In genomic region chr10:99658622-99659030, GRCh38 we compare ENCODE assay signal across 8 cellular contexts. TPM values are rescaled to one million over a fixed set of nuclear protein-coding genes. Genes with fewer than 3 reads are reported as not detected.
A peak's percentile ranks its signal among the peaks of the same experiment; 100 is the strongest.
DNase-seq lines count a peak whose midpoint lies in the region; ATAC-seq, FAIRE-seq and TF ChIP-seq lines count a peak whose summit lies in the region.

No MANE protein-coding gene starts in this region.

- H3K9me3 ChIP-seq in hepatocyte (ENCODE audit: low read depth), result no peaks in the 10 kb centered on the region
- no peaks in the 10 kb centered on the region for H3K9me3 ChIP-seq in skeletal muscle satellite cell (replicated peaks; ENCODE audit: low read length)

- H3K4me3 ChIP-seq in hepatocyte, result peak overlapping the region; percentile 43
- peak overlapping the region; percentile 97 for H3K4me3 ChIP-seq in skeletal muscle satellite cell (ENCODE audit: low read length)

- H4K20me1 ChIP-seq in hepatocyte (ENCODE audit: insufficient read depth, poor library complexity, severe bottlenecking), result no peaks in the 10 kb centered on the region

- H3K9me3 Mint-ChIP-seq in activated naive CD8-positive, alpha-beta T cell (ENCODE audit: low read depth), result no peaks in the 10 kb centered on the region

- peaks cover 36% of the 10 kb centered on the region for H3K79me2 ChIP-seq in hepatocyte

- no peaks in the 10 kb centered on the region for H3K27me3 ChIP-seq in hepatocyte
- H3K27me3 ChIP-seq in skeletal muscle satellite cell (ENCODE audit: control insufficient read depth, insufficient read depth, low read length), result no peaks in the 10 kb centered on the region

- peak; percentile 5 for ATAC-seq in GM21447 (IDR thresholded peaks at IDR 0.05; ENCODE audit: unreplicated experiment)
- ATAC-seq in HG02642 (IDR thresholded peaks at IDR 0.05; ENCODE audit: poor library complexity, unreplicated experiment), result no peak

- H3K27ac ChIP-seq in hepatocyte, result peak overlapping the region; percentile 80

- TF ChIP-seq POLR2A in H54 (IDR thresholded peaks at IDR 0.05; ENCODE audit: low read depth, low read length), result no peak

- no peaks in the 10 kb centered on the region for H3K36me3 ChIP-seq in hepatocyte (replicated peaks; ENCODE audit: insufficient read depth, low read depth)
- peaks cover 20% of the 10 kb centered on the region for H3K36me3 ChIP-seq in skeletal muscle satellite cell (ENCODE audit: insufficient read depth, low read length)

- H3K4me2 ChIP-seq in hepatocyte (peak overlapping the region; percentile 81), skeletal muscle satellite cell (ENCODE audit: low read length) (peak overlapping the region; percentile 93)

- peak overlapping the region; percentile 87 for H3K27ac Mint-ChIP-seq in activated naive CD8-positive, alpha-beta T cell

- DNase-seq in RKO (ENCODE audit: low spot score) (peak; percentile 90), hepatocyte (ENCODE audit: low spot score) (peak; percentile 80), hippocampal formation (lab: John Stamatoyannopoulos, UW) (no peak), H54 (ENCODE audit: insufficient read length, low spot score) (no peak)

- FAIRE-seq in H54 (lab: Jason Lieb, UNC), result no peak

- H3K9ac ChIP-seq in skeletal muscle satellite cell (ENCODE audit: low read depth, low read length), result peak overlapping the region; percentile 99

- peaks cover 7% of the 10 kb centered on the region for H3K4me1 ChIP-seq in hepatocyte (ENCODE audit: insufficient read depth)
- H3K4me1 ChIP-seq in skeletal muscle satellite cell (ENCODE audit: control insufficient read depth, insufficient read depth, low read length), result peaks cover 32% of the 10 kb centered on the region

- no peaks in the 10 kb centered on the region for H3K9me2 ChIP-seq in hepatocyte (replicated peaks; ENCODE audit: insufficient read depth)

- H3K4me1 Mint-ChIP-seq in activated naive CD8-positive, alpha-beta T cell (ENCODE audit: low read depth), result peaks cover 29% of the 10 kb centered on the region

- TF ChIP-seq CTCF in hepatocyte (IDR thresholded peaks at IDR 0.05; ENCODE audit: poor library complexity), result no peak

- peak overlapping the region; percentile 76 for H2AFZ ChIP-seq in hepatocyte

- WGBS in hepatocyte (ENCODE audit: low lambda C conversion rate, missing lambda C conversion rate), result 3% methylated on average over 24 of the region's 24 CpGs

- peak overlapping the region; percentile 98 for H3K4me3 Mint-ChIP-seq in activated naive CD8-positive, alpha-beta T cell

- H3K27me3 Mint-ChIP-seq in activated naive CD8-positive, alpha-beta T cell, result peaks cover 7% of the 10 kb centered on the region

- H3K36me3 Mint-ChIP-seq in activated naive CD8-positive, alpha-beta T cell, result peaks cover under 1% of the 10 kb centered on the region

RNA-seq across cellular contexts. Expression of gene ENTPD7, which starts 0.7 kb away (rescaled TPM):
- total RNA-seq in hepatocyte, result 51.6 and 53.3 TPM in 2 replicates
- polyA plus RNA-seq in hepatocyte, result 10.0 and 18.6 TPM in 2 replicates
- total RNA-seq in skeletal muscle satellite cell (2012; rRNA removed), result 22.3 and 26.4 TPM in 2 replicates

RNA-seq across cellular contexts. Expression of gene SLC25A28, which starts 38.4 kb away (rescaled TPM):
- 15.8 and 23.8 TPM in 2 replicates for total RNA-seq in hepatocyte
- polyA plus RNA-seq in hepatocyte, result 33.7 and 38.0 TPM in 2 replicates
- 9.6 and 11.4 TPM in 2 replicates for total RNA-seq in skeletal muscle satellite cell (2012; rRNA removed)

Comparison
In these comparisons a context has a peak if more than half of its experiments do, and no peak if none do; other contexts are left out.
1. DNase-seq: peak in RKO (single experiment) and hepatocyte (single experiment); none in hippocampal formation (0 of 2) and H54 (single experiment).